Comparison of ENCODE assay signal across 1 cellular context in the genomic region with DNA sequence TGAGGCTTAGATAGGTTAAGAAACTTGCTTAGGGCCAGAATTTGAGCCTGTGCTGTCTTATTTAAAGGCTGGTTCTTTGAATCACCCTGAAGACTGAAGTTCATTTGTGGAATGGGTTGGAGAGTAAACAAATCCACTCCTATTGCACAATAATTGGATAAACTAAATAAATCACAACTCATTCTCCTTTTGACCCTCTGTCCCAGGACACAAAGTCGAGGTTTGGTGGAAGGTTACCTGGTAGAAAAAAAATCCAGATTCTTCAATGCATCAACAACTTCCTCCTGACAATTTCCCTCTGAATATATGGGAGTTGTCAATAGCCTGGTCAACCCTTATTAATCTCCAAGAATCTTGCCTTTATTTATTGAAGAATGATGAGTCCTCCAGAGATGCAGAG.
A peak's percentile ranks its signal among the peaks of the same experiment; 100 is the strongest.
TF ChIP-seq lines count a peak whose summit lies in the region.

No MANE protein-coding gene starts in this region.

TF ChIP-seq in HepG2, 621 proteins besides CTCF, POLR2A, EP300 and RAD21 (continued from another document and continues in another):
- TF ChIP-seq, protein P1, sequence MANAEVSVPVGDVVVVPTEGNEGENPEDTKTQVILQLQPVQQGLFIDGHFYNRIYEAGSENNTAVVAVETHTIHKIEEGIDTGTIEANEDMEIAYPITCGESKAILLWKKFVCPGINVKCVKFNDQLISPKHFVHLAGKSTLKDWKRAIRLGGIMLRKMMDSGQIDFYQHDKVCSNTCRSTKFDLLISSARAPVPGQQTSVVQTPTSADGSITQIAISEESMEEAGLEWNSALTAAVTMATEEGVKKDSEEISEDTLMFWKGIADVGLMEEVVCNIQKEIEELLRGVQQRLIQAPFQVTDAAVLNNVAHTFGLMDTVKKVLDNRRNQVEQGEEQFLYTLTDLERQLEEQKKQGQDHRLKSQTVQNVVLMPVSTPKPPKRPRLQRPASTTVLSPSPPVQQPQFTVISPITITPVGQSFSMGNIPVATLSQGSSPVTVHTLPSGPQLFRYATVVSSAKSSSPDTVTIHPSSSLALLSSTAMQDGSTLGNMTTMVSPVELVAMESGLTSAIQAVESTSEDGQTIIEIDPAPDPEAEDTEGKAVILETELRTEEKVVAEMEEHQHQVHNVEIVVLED (CRISPR knock-in tag; IDR thresholded peaks at IDR 0.05; ENCODE audit: borderline replicate concordance), result no peak
- TF ChIP-seq, protein P2, sequence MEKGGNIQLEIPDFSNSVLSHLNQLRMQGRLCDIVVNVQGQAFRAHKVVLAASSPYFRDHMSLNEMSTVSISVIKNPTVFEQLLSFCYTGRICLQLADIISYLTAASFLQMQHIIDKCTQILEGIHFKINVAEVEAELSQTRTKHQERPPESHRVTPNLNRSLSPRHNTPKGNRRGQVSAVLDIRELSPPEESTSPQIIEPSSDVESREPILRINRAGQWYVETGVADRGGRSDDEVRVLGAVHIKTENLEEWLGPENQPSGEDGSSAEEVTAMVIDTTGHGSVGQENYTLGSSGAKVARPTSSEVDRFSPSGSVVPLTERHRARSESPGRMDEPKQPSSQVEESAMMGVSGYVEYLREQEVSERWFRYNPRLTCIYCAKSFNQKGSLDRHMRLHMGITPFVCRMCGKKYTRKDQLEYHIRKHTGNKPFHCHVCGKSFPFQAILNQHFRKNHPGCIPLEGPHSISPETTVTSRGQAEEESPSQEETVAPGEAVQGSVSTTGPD (CRISPR knock-in tag; IDR thresholded peaks at IDR 0.05), result no peak
- no peak for TF ChIP-seq ZNF326 (CRISPR knock-in tag; IDR thresholded peaks at IDR 0.05; ENCODE audit: borderline replicate concordance)
- TF ChIP-seq, protein P3, sequence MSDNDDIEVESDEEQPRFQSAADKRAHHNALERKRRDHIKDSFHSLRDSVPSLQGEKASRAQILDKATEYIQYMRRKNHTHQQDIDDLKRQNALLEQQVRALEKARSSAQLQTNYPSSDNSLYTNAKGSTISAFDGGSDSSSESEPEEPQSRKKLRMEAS (IDR thresholded peaks at IDR 0.05), result no peak
- TF ChIP-seq, protein P4, sequence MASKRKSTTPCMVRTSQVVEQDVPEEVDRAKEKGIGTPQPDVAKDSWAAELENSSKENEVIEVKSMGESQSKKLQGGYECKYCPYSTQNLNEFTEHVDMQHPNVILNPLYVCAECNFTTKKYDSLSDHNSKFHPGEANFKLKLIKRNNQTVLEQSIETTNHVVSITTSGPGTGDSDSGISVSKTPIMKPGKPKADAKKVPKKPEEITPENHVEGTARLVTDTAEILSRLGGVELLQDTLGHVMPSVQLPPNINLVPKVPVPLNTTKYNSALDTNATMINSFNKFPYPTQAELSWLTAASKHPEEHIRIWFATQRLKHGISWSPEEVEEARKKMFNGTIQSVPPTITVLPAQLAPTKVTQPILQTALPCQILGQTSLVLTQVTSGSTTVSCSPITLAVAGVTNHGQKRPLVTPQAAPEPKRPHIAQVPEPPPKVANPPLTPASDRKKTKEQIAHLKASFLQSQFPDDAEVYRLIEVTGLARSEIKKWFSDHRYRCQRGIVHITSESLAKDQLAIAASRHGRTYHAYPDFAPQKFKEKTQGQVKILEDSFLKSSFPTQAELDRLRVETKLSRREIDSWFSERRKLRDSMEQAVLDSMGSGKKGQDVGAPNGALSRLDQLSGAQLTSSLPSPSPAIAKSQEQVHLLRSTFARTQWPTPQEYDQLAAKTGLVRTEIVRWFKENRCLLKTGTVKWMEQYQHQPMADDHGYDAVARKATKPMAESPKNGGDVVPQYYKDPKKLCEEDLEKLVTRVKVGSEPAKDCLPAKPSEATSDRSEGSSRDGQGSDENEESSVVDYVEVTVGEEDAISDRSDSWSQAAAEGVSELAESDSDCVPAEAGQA (IDR thresholded peaks at IDR 0.05; ENCODE audit: low read depth), result no peak
- TF ChIP-seq, protein P4 (CRISPR knock-in tag; IDR thresholded peaks at IDR 0.05; ENCODE audit: borderline replicate concordance), result no peak
- no peak for TF ChIP-seq ZNF614 (CRISPR knock-in tag; IDR thresholded peaks at IDR 0.05; ENCODE audit: borderline replicate concordance)
- no peak for TF ChIP-seq ZNF550 (CRISPR knock-in tag; IDR thresholded peaks at IDR 0.05; ENCODE audit: borderline replicate concordance)
- peak; percentile 81 for TF ChIP-seq RARA (CRISPR knock-in tag; IDR thresholded peaks at IDR 0.05)
- TF ChIP-seq, protein P5, sequence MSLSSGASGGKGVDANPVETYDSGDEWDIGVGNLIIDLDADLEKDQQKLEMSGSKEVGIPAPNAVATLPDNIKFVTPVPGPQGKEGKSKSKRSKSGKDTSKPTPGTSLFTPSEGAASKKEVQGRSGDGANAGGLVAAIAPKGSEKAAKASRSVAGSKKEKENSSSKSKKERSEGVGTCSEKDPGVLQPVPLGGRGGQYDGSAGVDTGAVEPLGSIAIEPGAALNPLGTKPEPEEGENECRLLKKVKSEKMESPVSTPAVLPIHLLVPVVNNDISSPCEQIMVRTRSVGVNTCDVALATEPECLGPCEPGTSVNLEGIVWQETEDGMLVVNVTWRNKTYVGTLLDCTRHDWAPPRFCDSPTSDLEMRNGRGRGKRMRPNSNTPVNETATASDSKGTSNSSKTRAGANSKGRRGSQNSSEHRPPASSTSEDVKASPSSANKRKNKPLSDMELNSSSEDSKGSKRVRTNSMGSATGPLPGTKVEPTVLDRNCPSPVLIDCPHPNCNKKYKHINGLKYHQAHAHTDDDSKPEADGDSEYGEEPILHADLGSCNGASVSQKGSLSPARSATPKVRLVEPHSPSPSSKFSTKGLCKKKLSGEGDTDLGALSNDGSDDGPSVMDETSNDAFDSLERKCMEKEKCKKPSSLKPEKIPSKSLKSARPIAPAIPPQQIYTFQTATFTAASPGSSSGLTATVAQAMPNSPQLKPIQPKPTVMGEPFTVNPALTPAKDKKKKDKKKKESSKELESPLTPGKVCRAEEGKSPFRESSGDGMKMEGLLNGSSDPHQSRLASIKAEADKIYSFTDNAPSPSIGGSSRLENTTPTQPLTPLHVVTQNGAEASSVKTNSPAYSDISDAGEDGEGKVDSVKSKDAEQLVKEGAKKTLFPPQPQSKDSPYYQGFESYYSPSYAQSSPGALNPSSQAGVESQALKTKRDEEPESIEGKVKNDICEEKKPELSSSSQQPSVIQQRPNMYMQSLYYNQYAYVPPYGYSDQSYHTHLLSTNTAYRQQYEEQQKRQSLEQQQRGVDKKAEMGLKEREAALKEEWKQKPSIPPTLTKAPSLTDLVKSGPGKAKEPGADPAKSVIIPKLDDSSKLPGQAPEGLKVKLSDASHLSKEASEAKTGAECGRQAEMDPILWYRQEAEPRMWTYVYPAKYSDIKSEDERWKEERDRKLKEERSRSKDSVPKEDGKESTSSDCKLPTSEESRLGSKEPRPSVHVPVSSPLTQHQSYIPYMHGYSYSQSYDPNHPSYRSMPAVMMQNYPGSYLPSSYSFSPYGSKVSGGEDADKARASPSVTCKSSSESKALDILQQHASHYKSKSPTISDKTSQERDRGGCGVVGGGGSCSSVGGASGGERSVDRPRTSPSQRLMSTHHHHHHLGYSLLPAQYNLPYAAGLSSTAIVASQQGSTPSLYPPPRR (CRISPR knock-in tag; IDR thresholded peaks at IDR 0.05; ENCODE audit: borderline replicate concordance), result no peak
- TF ChIP-seq SETDB1 (CRISPR knock-in tag; IDR thresholded peaks at IDR 0.05; ENCODE audit: borderline replicate concordance), result no peak
- TF ChIP-seq HOXD1 (CRISPR knock-in tag; IDR thresholded peaks at IDR 0.05), result no peak
- no peak for TF ChIP-seq FOSL1 (CRISPR knock-in tag; IDR thresholded peaks at IDR 0.05; ENCODE audit: borderline replicate concordance)
- TF ChIP-seq ZNF562 (CRISPR knock-in tag; IDR thresholded peaks at IDR 0.05; ENCODE audit: borderline replicate concordance), result no peak
- no peak for TF ChIP-seq ZSCAN31 (CRISPR knock-in tag; IDR thresholded peaks at IDR 0.05; ENCODE audit: low read depth)
- no peak for TF ChIP-seq KMT2A (CRISPR knock-in tag; IDR thresholded peaks at IDR 0.05)
- no peak for TF ChIP-seq SIN3B (IDR thresholded peaks at IDR 0.05; ENCODE audit: low read length)
- TF ChIP-seq ZNF432 (CRISPR knock-in tag; IDR thresholded peaks at IDR 0.05; ENCODE audit: borderline replicate concordance), result no peak
- TF ChIP-seq CENPT (CRISPR knock-in tag; IDR thresholded peaks at IDR 0.05; ENCODE audit: low read depth), result no peak
- TF ChIP-seq REL (CRISPR knock-in tag; conservative IDR thresholded peaks at IDR 0.05), result no peak
- no peak for TF ChIP-seq AGO1 (IDR thresholded peaks at IDR 0.05; ENCODE audit: low read depth, low read length, poor library complexity, severe bottlenecking)
- TF ChIP-seq ZNF780A (CRISPR knock-in tag; IDR thresholded peaks at IDR 0.05), result no peak
- no peak for TF ChIP-seq JUN (CRISPR knock-in tag; IDR thresholded peaks at IDR 0.05)
- no peak for TF ChIP-seq CENPX (CRISPR knock-in tag; IDR thresholded peaks at IDR 0.05)
- TF ChIP-seq, protein P6, sequence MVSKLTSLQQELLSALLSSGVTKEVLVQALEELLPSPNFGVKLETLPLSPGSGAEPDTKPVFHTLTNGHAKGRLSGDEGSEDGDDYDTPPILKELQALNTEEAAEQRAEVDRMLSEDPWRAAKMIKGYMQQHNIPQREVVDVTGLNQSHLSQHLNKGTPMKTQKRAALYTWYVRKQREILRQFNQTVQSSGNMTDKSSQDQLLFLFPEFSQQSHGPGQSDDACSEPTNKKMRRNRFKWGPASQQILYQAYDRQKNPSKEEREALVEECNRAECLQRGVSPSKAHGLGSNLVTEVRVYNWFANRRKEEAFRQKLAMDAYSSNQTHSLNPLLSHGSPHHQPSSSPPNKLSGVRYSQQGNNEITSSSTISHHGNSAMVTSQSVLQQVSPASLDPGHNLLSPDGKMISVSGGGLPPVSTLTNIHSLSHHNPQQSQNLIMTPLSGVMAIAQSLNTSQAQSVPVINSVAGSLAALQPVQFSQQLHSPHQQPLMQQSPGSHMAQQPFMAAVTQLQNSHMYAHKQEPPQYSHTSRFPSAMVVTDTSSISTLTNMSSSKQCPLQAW (CRISPR knock-in tag; IDR thresholded peaks at IDR 0.05), result no peak
- TF ChIP-seq ZKSCAN8 (CRISPR knock-in tag; IDR thresholded peaks at IDR 0.05; ENCODE audit: borderline replicate concordance), result no peak
- no peak for TF ChIP-seq KDM3A (CRISPR knock-in tag; IDR thresholded peaks at IDR 0.05; ENCODE audit: low read depth)
- TF ChIP-seq, protein P7, sequence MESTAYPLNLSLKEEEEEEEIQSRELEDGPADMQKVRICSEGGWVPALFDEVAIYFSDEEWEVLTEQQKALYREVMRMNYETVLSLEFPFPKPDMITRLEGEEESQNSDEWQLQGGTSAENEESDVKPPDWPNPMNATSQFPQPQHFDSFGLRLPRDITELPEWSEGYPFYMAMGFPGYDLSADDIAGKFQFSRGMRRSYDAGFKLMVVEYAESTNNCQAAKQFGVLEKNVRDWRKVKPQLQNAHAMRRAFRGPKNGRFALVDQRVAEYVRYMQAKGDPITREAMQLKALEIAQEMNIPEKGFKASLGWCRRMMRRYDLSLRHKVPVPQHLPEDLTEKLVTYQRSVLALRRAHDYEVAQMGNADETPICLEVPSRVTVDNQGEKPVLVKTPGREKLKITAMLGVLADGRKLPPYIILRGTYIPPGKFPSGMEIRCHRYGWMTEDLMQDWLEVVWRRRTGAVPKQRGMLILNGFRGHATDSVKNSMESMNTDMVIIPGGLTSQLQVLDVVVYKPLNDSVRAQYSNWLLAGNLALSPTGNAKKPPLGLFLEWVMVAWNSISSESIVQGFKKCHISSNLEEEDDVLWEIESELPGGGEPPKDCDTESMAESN (CRISPR knock-in tag; conservative IDR thresholded peaks at IDR 0.05), result 0 out of 2 replicates have a peak, but pooled peaks have one; percentile 56
- TF ChIP-seq, protein P8, sequence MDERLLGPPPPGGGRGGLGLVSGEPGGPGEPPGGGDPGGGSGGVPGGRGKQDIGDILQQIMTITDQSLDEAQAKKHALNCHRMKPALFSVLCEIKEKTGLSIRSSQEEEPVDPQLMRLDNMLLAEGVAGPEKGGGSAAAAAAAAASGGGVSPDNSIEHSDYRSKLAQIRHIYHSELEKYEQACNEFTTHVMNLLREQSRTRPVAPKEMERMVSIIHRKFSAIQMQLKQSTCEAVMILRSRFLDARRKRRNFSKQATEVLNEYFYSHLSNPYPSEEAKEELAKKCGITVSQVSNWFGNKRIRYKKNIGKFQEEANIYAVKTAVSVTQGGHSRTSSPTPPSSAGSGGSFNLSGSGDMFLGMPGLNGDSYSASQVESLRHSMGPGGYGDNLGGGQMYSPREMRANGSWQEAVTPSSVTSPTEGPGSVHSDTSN (CRISPR knock-in tag; IDR thresholded peaks at IDR 0.05), result no peak
- TF ChIP-seq ZMYM4 (CRISPR knock-in tag; IDR thresholded peaks at IDR 0.05), result no peak
- TF ChIP-seq MZF1 (CRISPR knock-in tag; IDR thresholded peaks at IDR 0.05; ENCODE audit: borderline replicate concordance), result no peak
- no peak for TF ChIP-seq JUNB (CRISPR knock-in tag; IDR thresholded peaks at IDR 0.05; ENCODE audit: borderline replicate concordance)
- TF ChIP-seq ZNF354B (CRISPR knock-in tag; IDR thresholded peaks at IDR 0.05), result no peak
- TF ChIP-seq ZNF546 (CRISPR knock-in tag; conservative IDR thresholded peaks at IDR 0.05), result no peak
- no peak; the same call in 1 of the 2 replicates for TF ChIP-seq SMC3 (IDR thresholded peaks at IDR 0.05; ENCODE audit: low read length)
- TF ChIP-seq KDM2A (CRISPR knock-in tag; IDR thresholded peaks at IDR 0.05; ENCODE audit: borderline replicate concordance, low read depth), result no peak
- TF ChIP-seq YY1 (IDR thresholded peaks at IDR 0.05; ENCODE audit: insufficient read depth, insufficient replicate concordance, low read depth, low read length), result no peak
- TF ChIP-seq FOXK1 (CRISPR knock-in tag; IDR thresholded peaks at IDR 0.05; ENCODE audit: borderline replicate concordance, low read depth), result peak; percentile 25; the same call in 1 of the 2 replicates
- TF ChIP-seq CBX5 (CRISPR knock-in tag; IDR thresholded peaks at IDR 0.05; ENCODE audit: borderline replicate concordance), result no peak
- no peak for TF ChIP-seq ZFYVE20 (CRISPR knock-in tag; IDR thresholded peaks at IDR 0.05; ENCODE audit: borderline replicate concordance, low read depth)
- TF ChIP-seq, protein P9, sequence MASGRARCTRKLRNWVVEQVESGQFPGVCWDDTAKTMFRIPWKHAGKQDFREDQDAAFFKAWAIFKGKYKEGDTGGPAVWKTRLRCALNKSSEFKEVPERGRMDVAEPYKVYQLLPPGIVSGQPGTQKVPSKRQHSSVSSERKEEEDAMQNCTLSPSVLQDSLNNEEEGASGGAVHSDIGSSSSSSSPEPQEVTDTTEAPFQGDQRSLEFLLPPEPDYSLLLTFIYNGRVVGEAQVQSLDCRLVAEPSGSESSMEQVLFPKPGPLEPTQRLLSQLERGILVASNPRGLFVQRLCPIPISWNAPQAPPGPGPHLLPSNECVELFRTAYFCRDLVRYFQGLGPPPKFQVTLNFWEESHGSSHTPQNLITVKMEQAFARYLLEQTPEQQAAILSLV (CRISPR knock-in tag; IDR thresholded peaks at IDR 0.05; ENCODE audit: borderline replicate concordance), result no peak
- TF ChIP-seq FOXA3 (CRISPR knock-in tag; IDR thresholded peaks at IDR 0.05), result peak; percentile 86
